In the genomic region with DNA sequence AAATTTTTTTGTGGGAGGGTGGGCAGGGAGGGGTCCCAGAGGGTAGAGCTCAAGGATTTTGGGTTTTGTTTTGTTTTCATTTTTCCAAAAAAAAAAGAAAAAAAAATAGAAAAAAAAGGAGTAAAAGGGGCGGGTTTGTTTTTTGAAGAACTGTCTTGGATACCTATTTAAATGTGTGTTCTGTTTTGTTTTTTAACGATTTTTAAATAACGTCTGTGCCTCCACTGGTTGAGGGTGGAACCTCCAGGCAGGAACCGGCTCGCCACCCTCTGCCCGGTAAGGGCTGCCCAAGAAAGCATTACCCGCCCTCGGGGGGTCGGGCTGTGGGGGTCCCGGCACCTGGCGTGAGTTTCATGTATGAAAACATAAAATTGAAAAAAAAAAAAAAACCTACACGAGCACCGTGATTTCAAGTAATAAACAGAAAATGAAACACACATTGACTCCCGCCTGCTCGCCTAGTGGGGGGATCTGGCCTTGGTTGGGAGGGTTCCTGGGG, we compare ENCODE assay signal across 8 cellular contexts. TPM values are rescaled to one million over a fixed set of nuclear protein-coding genes. Genes with fewer than 3 reads are reported as not detected.
DNase-seq lines count a peak whose midpoint lies in the region; ATAC-seq, FAIRE-seq and TF ChIP-seq lines count a peak whose summit lies in the region.

No MANE protein-coding gene starts in this region.

- no peaks in the 10 kb centered on the region for H3K9me3 Mint-ChIP-seq in activated CD4-positive, alpha-beta memory T cell treated with anti-CD3 and anti-CD28 coated beads for 36 hours

- H3K9me3 ChIP-seq in keratinocyte (ENCODE audit: control insufficient read depth, low read depth, low read length) (no peaks in the 10 kb centered on the region), suprapubic skin (no peaks in the 10 kb centered on the region)

- peak; percentile 42 for DNase-seq in activated CD4-positive, alpha-beta T cell treated with anti-CD3 and anti-CD28 coated beads for 48 hours
- no peak for DNase-seq in activated CD4-positive, alpha-beta T cell treated with anti-CD3 and anti-CD28 coated beads, Interleukin-2, amount 50 U/mL, for 4 hours
- DNase-seq in activated CD4-positive, alpha-beta memory T cell treated with anti-CD3 and anti-CD28 coated beads for 36 hours = no peak
- DNase-seq in keratinocyte (ENCODE audit: low read depth, low spot score) (no peak), suprapubic skin (ENCODE audit: low spot score in 2 of 2) (no peak)
- DNase-seq in stimulated activated CD4-positive, alpha-beta T cell treated with anti-CD3 and anti-CD28 coated beads, Interleukin-4, amount 100 ng/mL, for 4 hours = no peak
- DNase-seq in activated effector memory CD4-positive, alpha-beta T cell treated with Interleukin-2 at 50 U/mL for 16 hours = no peak

- H3K4me1 Mint-ChIP-seq in activated CD4-positive, alpha-beta memory T cell treated with anti-CD3 and anti-CD28 coated beads for 36 hours (ENCODE audit: low read depth) = peaks cover 52% of the 10 kb centered on the region

- H3K4me3 ChIP-seq in keratinocyte (ENCODE audit: control insufficient read depth in 2 of 3, extremely low read depth in 1 of 3, insufficient read depth in 2 of 3, low read depth in 1 of 3, low read length in 3 of 3) = peak overlapping the region in 1 of 3 experiments; percentile 2
- H3K4me3 ChIP-seq in suprapubic skin = peak overlapping the region; percentile 31

- CTCF ChIA-PET in activated CD4-positive, alpha-beta memory T cell treated with anti-CD3 and anti-CD28 coated beads for 36 hours (lab: Charles Lee) = interaction anchor here (1.4 to 17.9 kb wide), 2 partner anchors 10 to 15 kb away, joined by 3 to 649 read pairs; a partner anchor contains a TSS

- peak overlapping the region; percentile 97 for H3K27ac Mint-ChIP-seq in activated CD4-positive, alpha-beta memory T cell treated with anti-CD3 and anti-CD28 coated beads for 36 hours

- intact Hi-C loops in activated CD4-positive, alpha-beta memory T cell treated with anti-CD3 and anti-CD28 coated beads for 36 hours (cut with micrococcal nuclease) = no loop called here

- peaks cover 38% of the 10 kb centered on the region for H3K79me2 ChIP-seq in keratinocyte (ENCODE audit: control insufficient read depth, insufficient read depth, low read length)

- H3K27me3 ChIP-seq in keratinocyte (ENCODE audit: control insufficient read depth, extremely low read depth, insufficient read depth, low read length) (no peaks in the 10 kb centered on the region), suprapubic skin (no peaks in the 10 kb centered on the region)

- H3K9ac ChIP-seq in keratinocyte (ENCODE audit: control insufficient read depth, extremely low read depth, insufficient read depth, low read length) = peak overlapping the region; percentile 52

- peaks cover 37% of the 10 kb centered on the region for H3K36me3 Mint-ChIP-seq in activated CD4-positive, alpha-beta memory T cell treated with anti-CD3 and anti-CD28 coated beads for 36 hours

- WGBS in suprapubic skin = 10% methylated on average over 15 of the region's 15 CpGs

- dilution Hi-C loops in keratinocyte (cut with MboI; ENCODE audit: extremely low pct_ligation_motif_present, low sequenced_read_pairs) = no loop called here

- POLR2A ChIA-PET in activated CD4-positive, alpha-beta memory T cell treated with anti-CD3 and anti-CD28 coated beads for 36 hours (lab: Charles Lee) = interaction anchor here (0.9 to 4.0 kb wide), 3 partner anchors 10 to 14 kb away, joined by 4 to 35 read pairs (median 5); a partner anchor contains a TSS

- peak overlapping the region; percentile 54 for H3K4me2 ChIP-seq in keratinocyte (ENCODE audit: control insufficient read depth, extremely low read depth, insufficient read depth, low read depth, low read length)

- H3K9me1 ChIP-seq in keratinocyte (ENCODE audit: control insufficient read depth, extremely low read depth, insufficient read depth, low read length) = no peaks in the 10 kb centered on the region

- no peak overlapping the region for H2AFZ ChIP-seq in keratinocyte (ENCODE audit: control insufficient read depth, low read length)

- H4K20me1 ChIP-seq in keratinocyte (ENCODE audit: control insufficient read depth, extremely low read depth, insufficient read depth, low read length) = peaks cover 18% of the 10 kb centered on the region

- peaks cover 57% of the 10 kb centered on the region for H3K4me1 ChIP-seq in keratinocyte (ENCODE audit: control insufficient read depth, extremely low read depth, insufficient read depth, low read length)
- H3K4me1 ChIP-seq in suprapubic skin = peaks cover 92% of the 10 kb centered on the region

- TF ChIP-seq CTCF in keratinocyte (optimal IDR thresholded peaks at IDR 0.05 in 1 of 3, IDR thresholded peaks at IDR 0.05 in 1 of 3, conservative IDR thresholded peaks at IDR 0.05 in 1 of 3; ENCODE audit: extremely low read depth in 1 of 3, insufficient read depth in 2 of 3, low read length in 3 of 3) = no peak
- TF ChIP-seq CTCF in suprapubic skin (IDR thresholded peaks at IDR 0.05) = no peak

- H3K27me3 Mint-ChIP-seq in activated CD4-positive, alpha-beta memory T cell treated with anti-CD3 and anti-CD28 coated beads for 36 hours = no peaks in the 10 kb centered on the region

- no peak for ATAC-seq in HG03378 (IDR thresholded peaks at IDR 0.05; ENCODE audit: unreplicated experiment)

- TF ChIP-seq POLR2A in suprapubic skin (IDR thresholded peaks at IDR 0.05) = no peak

- no peak for TF ChIP-seq EP300 in suprapubic skin (IDR thresholded peaks at IDR 0.05)

- peak overlapping the region; percentile 94 for H3K4me3 Mint-ChIP-seq in activated CD4-positive, alpha-beta memory T cell treated with anti-CD3 and anti-CD28 coated beads for 36 hours

- peak overlapping the region; percentile 58 for H3K27ac ChIP-seq in keratinocyte (ENCODE audit: control insufficient read depth, insufficient read depth, low read length)
- H3K27ac ChIP-seq in suprapubic skin = peak overlapping the region; percentile 92

- H3K36me3 ChIP-seq in keratinocyte (ENCODE audit: control insufficient read depth in 2 of 2, extremely low read depth in 1 of 2, insufficient read depth in 2 of 2, low read length in 2 of 2) (peaks cover 24 to 41% of the 10 kb centered on the region in 2 experiments), suprapubic skin (peaks cover 45% of the 10 kb centered on the region)

- FAIRE-seq in keratinocyte (lab: Jason Lieb, UNC) = no peak

RNA-seq across cellular contexts. Expression of a gene that starts 10.4 kb away (rescaled TPM):
- total RNA-seq in activated CD4-positive, alpha-beta memory T cell treated with anti-CD3 and anti-CD28 coated beads for 36 hours = 10 to 100 TPM; 54.1 to 54.6 TPM
- polyA plus RNA-seq in keratinocyte = 4.7 to 14.1 TPM (median 6.8 TPM) in 3 replicates
- polyA plus RNA-seq in keratinocyte (2011; ENCODE audit: low read depth) = 9.3 TPM
- 3.8 and 6.9 TPM in 2 replicates for polyA plus RNA-seq in keratinocyte (2011; cell fraction: cytosol; rRNA removed)
- 23.5 and 31.4 TPM in 2 replicates for polyA plus RNA-seq in keratinocyte (2011; cell fraction: nucleus; rRNA removed)
- polyA plus RNA-seq in keratinocyte (2012; ENCODE audit: low replicate concordance) = 23.0 and 30.3 TPM in 2 replicates
- 5.9 to 26.1 TPM (median 6.6 TPM) in 3 replicates for polyA minus RNA-seq in keratinocyte
- polyA minus RNA-seq in keratinocyte (2011; cell fraction: cytosol; rRNA and poly(A)+ RNA removed) = 44.9 TPM
- 31.4 and 35.8 TPM in 2 replicates for polyA minus RNA-seq in keratinocyte (2011; cell fraction: nucleus; rRNA and poly(A)+ RNA removed)
- total RNA-seq in suprapubic skin = 100 to 1,000 TPM in 2 of 4 donors, 10 to 100 TPM in 2; 89.0 to 153 (median 105) TPM

RNA-seq across cellular contexts. Expression of a gene that starts 10.4 kb away (rescaled TPM):
- 100 to 1,000 TPM; 171 to 173 TPM for total RNA-seq in activated CD4-positive, alpha-beta memory T cell treated with anti-CD3 and anti-CD28 coated beads for 36 hours
- 97.5 to 164 TPM (median 113 TPM) in 3 replicates for polyA plus RNA-seq in keratinocyte
- polyA plus RNA-seq in keratinocyte (2011; ENCODE audit: low read depth) = 140 TPM
- polyA plus RNA-seq in keratinocyte (2011; cell fraction: cytosol; rRNA removed) = 57.4 and 107 TPM in 2 replicates
- 226 and 247 TPM in 2 replicates for polyA plus RNA-seq in keratinocyte (2011; cell fraction: nucleus; rRNA removed)
- polyA plus RNA-seq in keratinocyte (2012; ENCODE audit: low replicate concordance) = 130 and 149 TPM in 2 replicates
- 15.5 to 48.4 TPM (median 20.1 TPM) in 3 replicates for polyA minus RNA-seq in keratinocyte
- 122 TPM for polyA minus RNA-seq in keratinocyte (2011; cell fraction: cytosol; rRNA and poly(A)+ RNA removed)
- polyA minus RNA-seq in keratinocyte (2011; cell fraction: nucleus; rRNA and poly(A)+ RNA removed) = 28.2 and 42.2 TPM in 2 replicates
- total RNA-seq in suprapubic skin = 100 to 1,000 TPM; 338 to 672 (median 451) TPM

RNA-seq across cellular contexts. Expression of a gene that starts 16.6 kb away (rescaled TPM):
- total RNA-seq in activated CD4-positive, alpha-beta memory T cell treated with anti-CD3 and anti-CD28 coated beads for 36 hours = 10 to 100 TPM; 74.8 to 76.1 TPM
- 18.5 to 30.1 TPM (median 27.6 TPM) in 3 replicates for polyA plus RNA-seq in keratinocyte
- 16.5 TPM for polyA plus RNA-seq in keratinocyte (2011; ENCODE audit: low read depth)
- 23.5 and 65.8 TPM in 2 replicates for polyA plus RNA-seq in keratinocyte (2011; cell fraction: cytosol; rRNA removed)
- polyA plus RNA-seq in keratinocyte (2011; cell fraction: nucleus; rRNA removed) = 16.3 and 21.3 TPM in 2 replicates
- 45.3 and 60.9 TPM in 2 replicates for polyA plus RNA-seq in keratinocyte (2012; ENCODE audit: low replicate concordance)
- polyA minus RNA-seq in keratinocyte = 7.1 to 15.1 TPM (median 8.0 TPM) in 3 replicates
- 49.3 TPM for polyA minus RNA-seq in keratinocyte (2011; cell fraction: cytosol; rRNA and poly(A)+ RNA removed)
- polyA minus RNA-seq in keratinocyte (2011; cell fraction: nucleus; rRNA and poly(A)+ RNA removed) = 3.1 and 5.0 TPM in 2 replicates
- total RNA-seq in suprapubic skin = 10 to 100 TPM; 44.3 to 72.5 (median 58.2) TPM

RNA-seq across cellular contexts. Expression of a gene that starts 17.2 kb away (rescaled TPM):
- total RNA-seq in activated CD4-positive, alpha-beta memory T cell treated with anti-CD3 and anti-CD28 coated beads for 36 hours = 100 to 1,000 TPM; 178 to 192 TPM
- polyA plus RNA-seq in keratinocyte = 51.3 to 95.4 TPM (median 80.0 TPM) in 3 replicates
- polyA plus RNA-seq in keratinocyte (2011; ENCODE audit: low read depth) = 74.6 TPM
- 33.2 and 137 TPM in 2 replicates for polyA plus RNA-seq in keratinocyte (2011; cell fraction: cytosol; rRNA removed)
- 27.1 and 36.2 TPM in 2 replicates for polyA plus RNA-seq in keratinocyte (2011; cell fraction: nucleus; rRNA removed)
- polyA plus RNA-seq in keratinocyte (2012; ENCODE audit: low replicate concordance) = 91.2 and 205 TPM in 2 replicates
- polyA minus RNA-seq in keratinocyte = 23.4 to 39.5 TPM (median 25.4 TPM) in 3 replicates
- polyA minus RNA-seq in keratinocyte (2011; cell fraction: cytosol; rRNA and poly(A)+ RNA removed) = 297 TPM
- polyA minus RNA-seq in keratinocyte (2011; cell fraction: nucleus; rRNA and poly(A)+ RNA removed) = 29.9 and 36.3 TPM in 2 replicates
- 100 to 1,000 TPM; 102 to 205 (median 137) TPM for total RNA-seq in suprapubic skin

RNA-seq across cellular contexts. Expression of a gene that starts 21.0 kb away (rescaled TPM):
- 1 to 10 TPM; 1.3 to 2.1 TPM for total RNA-seq in activated CD4-positive, alpha-beta memory T cell treated with anti-CD3 and anti-CD28 coated beads for 36 hours
- polyA plus RNA-seq in keratinocyte = 0.93 to 2.8 TPM (median 1.2 TPM) in 3 replicates
- 0.51 TPM for polyA plus RNA-seq in keratinocyte (2011; ENCODE audit: low read depth)
- 0.55 and 1.9 TPM in 2 replicates for polyA plus RNA-seq in keratinocyte (2011; cell fraction: cytosol; rRNA removed)
- 3.6 and 6.2 TPM in 2 replicates for polyA plus RNA-seq in keratinocyte (2011; cell fraction: nucleus; rRNA removed)
- 3.5 and 3.6 TPM in 2 replicates for polyA plus RNA-seq in keratinocyte (2012; ENCODE audit: low replicate concordance)
- 0.30 to 1.2 TPM (median 1.2 TPM) in 3 replicates for polyA minus RNA-seq in keratinocyte
- polyA minus RNA-seq in keratinocyte (2011; cell fraction: cytosol; rRNA and poly(A)+ RNA removed) = 11.5 TPM
- polyA minus RNA-seq in keratinocyte (2011; cell fraction: nucleus; rRNA and poly(A)+ RNA removed) = 3.4 and 7.1 TPM in 2 replicates
- total RNA-seq in suprapubic skin = 1 to 10 TPM; 2.9 to 8.6 (median 5.1) TPM
